ENCODE assay signal across 9 cellular contexts in genomic region chr7:923108-924041, GRCh38. TPM values are rescaled to one million over a fixed set of nuclear protein-coding genes. Genes with fewer than 3 reads are reported as not detected.
DNase-seq lines count a peak whose midpoint lies in the region; ATAC-seq, FAIRE-seq and TF ChIP-seq lines count a peak whose summit lies in the region.
"Had no signal": no experiment of that assay in that cellular context is flagged by ENCODE, and none has a peak within 500 bp of the region (broad histone marks: within the 10 kb centered on the region; RNA-seq: fewer than 3 reads in every experiment).

No MANE protein-coding gene starts in this region.

- intact Hi-C loops in esophagus squamous epithelium (cut with DNase I), result no loop called here
- intact Hi-C loops in posterior cingulate gyrus (cut with DNase I), result no loop called here

- peaks cover 0 to 49% (median 0%) of the 10 kb centered on the region in 3 donors for H3K4me1 ChIP-seq in esophagus squamous epithelium

- POLR2A ChIA-PET in activated CD8-positive, alpha-beta T cell treated with anti-CD3 and anti-CD28 coated beads, Interleukin-2, amount 10 ng/mL, durations not matched to agents 7 days and 5 days (lab: Charles Lee), result interaction anchor here (0.5 to 1.8 kb wide), 8 partner anchors 14 to 308 kb away, joined by 3 to 23 read pairs (median 6); partner anchors contain the start of genes COX19 and GET4

- no peak for FAIRE-seq in H54 (lab: Jason Lieb, UNC)
- FAIRE-seq in urothelium cell line (lab: Jason Lieb, UNC), result peak; percentile 53

- H3K27ac ChIP-seq in esophagus squamous epithelium, result peak overlapping the region; percentile 49 to 84 (median 68)

- CTCF ChIA-PET in activated CD8-positive, alpha-beta T cell treated with anti-CD3 and anti-CD28 coated beads, Interleukin-2, amount 10 ng/mL, durations not matched to agents 7 days and 5 days (lab: Charles Lee), result interaction anchor here (1.0 to 2.6 kb wide), 5 partner anchors 13 to 142 kb away, joined by 3 to 12 read pairs (median 4); no protein-coding TSS in a partner anchor

- no peak for TF ChIP-seq CTCF in GM13977 (IDR thresholded peaks at IDR 0.05; ENCODE audit: extremely low read depth, insufficient read depth, missing control alignments)
- TF ChIP-seq CTCF in NB4 (IDR thresholded peaks at IDR 0.05; ENCODE audit: low read depth, low read length), result no peak
- TF ChIP-seq CTCF in esophagus squamous epithelium (IDR thresholded peaks at IDR 0.05), result no peak

- no peaks in the 10 kb centered on the region for H3K27me3 Mint-ChIP-seq in activated CD8-positive, alpha-beta T cell treated with anti-CD3 and anti-CD28 coated beads, Interleukin-2, amount 10 ng/mL, durations not matched to agents 7 days and 5 days (ENCODE audit: low read depth)
- H3K27me3 Mint-ChIP-seq: brain had no signal

- H3K9me3 Mint-ChIP-seq in activated CD8-positive, alpha-beta T cell treated with anti-CD3 and anti-CD28 coated beads, Interleukin-2, amount 10 ng/mL, durations not matched to agents 7 days and 5 days (ENCODE audit: insufficient read depth), result no peaks in the 10 kb centered on the region
- H3K9me3 Mint-ChIP-seq: brain had no signal

- in situ Hi-C loops in GM13977 (cut with MboI; ENCODE audit: low pct_unique_long_range_greater_than_20kb, low sequenced_read_pairs, unreplicated experiment), result no loop called here

- H3K4me3 ChIP-seq in NB4 (ENCODE audit: low read depth, low read length) (peak overlapping the region; percentile 21), esophagus squamous epithelium (peak overlapping the region in 3 of 4 donors; percentile 22 to 52 (median 30))

- H3K36me3 Mint-ChIP-seq in activated CD8-positive, alpha-beta T cell treated with anti-CD3 and anti-CD28 coated beads, Interleukin-2, amount 10 ng/mL, durations not matched to agents 7 days and 5 days (ENCODE audit: low read depth), result peaks cover 6% of the 10 kb centered on the region
- H3K36me3 Mint-ChIP-seq: brain had no signal

- no CpG with 5 or more reads among the region's 40 CpGs for WGBS in esophagus squamous epithelium, 2 donors

- TF ChIP-seq POLR2A in H54 (IDR thresholded peaks at IDR 0.05; ENCODE audit: low read depth, low read length), result peak; percentile 39; the same call in 1 of the 2 replicates
- TF ChIP-seq POLR2A in NB4 (IDR thresholded peaks at IDR 0.05; ENCODE audit: extremely low read depth, insufficient read length), result peak; percentile 11
- peak in 1 of 4 donors; percentile 33 for TF ChIP-seq POLR2A in esophagus squamous epithelium (IDR thresholded peaks at IDR 0.05)

- DNase-seq in GM13977 (ENCODE audit: low spot score), result peak; percentile 92
- peak; percentile 78 for DNase-seq in H54 (ENCODE audit: insufficient read length, low spot score)
- peak; percentile 97 for DNase-seq in NB4 (ENCODE audit: low read depth)
- DNase-seq in activated CD8-positive, alpha-beta T cell treated with anti-CD3 and anti-CD28 coated beads, Interleukin-2, amount 10 ng/mL, durations not matched to agents 7 days and 5 days, result peak; percentile 97
- DNase-seq in esophagus squamous epithelium (lab: John Stamatoyannopoulos, UW), result peak; percentile 63
- peak; percentile 10 to 89 (median 26) for DNase-seq in posterior cingulate gyrus
- peak; percentile 87 for DNase-seq in urothelium cell line (ENCODE audit: low spot score)
- DNase-seq in NCI-H2196 treated with DMSO at 0.1 percent for 48 hours (lab: John Stamatoyannopoulos, UW; ENCODE audit: unreplicated experiment), result no peak

- no peaks in the 10 kb centered on the region for H3K27me3 ChIP-seq in esophagus squamous epithelium

- peak overlapping the region; percentile 96 for H3K27ac Mint-ChIP-seq in activated CD8-positive, alpha-beta T cell treated with anti-CD3 and anti-CD28 coated beads, Interleukin-2, amount 10 ng/mL, durations not matched to agents 7 days and 5 days
- H3K27ac Mint-ChIP-seq: brain had no signal

- H3K36me3 ChIP-seq in esophagus squamous epithelium, result peaks cover 0 to 5% (median 0%) of the 10 kb centered on the region in 3 donors

- peaks cover 47% of the 10 kb centered on the region for H3K4me1 Mint-ChIP-seq in activated CD8-positive, alpha-beta T cell treated with anti-CD3 and anti-CD28 coated beads, Interleukin-2, amount 10 ng/mL, durations not matched to agents 7 days and 5 days (ENCODE audit: low read depth)
- H3K4me1 Mint-ChIP-seq: brain had no signal

- peak; percentile 83 for ATAC-seq in activated CD8-positive, alpha-beta T cell treated with anti-CD3 and anti-CD28 coated beads, Interleukin-2, amount 10 ng/mL, durations not matched to agents 7 days and 5 days

- H3K4me3 Mint-ChIP-seq in activated CD8-positive, alpha-beta T cell treated with anti-CD3 and anti-CD28 coated beads, Interleukin-2, amount 10 ng/mL, durations not matched to agents 7 days and 5 days, result peak overlapping the region; percentile 83
- H3K4me3 Mint-ChIP-seq: brain had no signal

- no peaks in the 10 kb centered on the region for H3K9me3 ChIP-seq in esophagus squamous epithelium

RNA-seq across cellular contexts. Expression of gene ADAP1, which starts 31.1 kb away (rescaled TPM):
- total RNA-seq in activated CD8-positive, alpha-beta T cell treated with anti-CD3 and anti-CD28 coated beads, Interleukin-2, amount 10 ng/mL, durations not matched to agents 7 days and 5 days, result 10 to 100 TPM; 24.2 to 28.6 TPM
- total RNA-seq in esophagus squamous epithelium, result 10 to 100 TPM in 2 of 4 donors, 1 to 10 TPM in 2; 6.0 to 13.7 (median 9.9) TPM

RNA-seq across cellular contexts. Expression of gene GET4, which starts 47.0 kb away (rescaled TPM):
- 10 to 100 TPM; 32.2 to 38.3 TPM for total RNA-seq in activated CD8-positive, alpha-beta T cell treated with anti-CD3 and anti-CD28 coated beads, Interleukin-2, amount 10 ng/mL, durations not matched to agents 7 days and 5 days
- total RNA-seq in esophagus squamous epithelium, result 10 to 100 TPM; 22.3 to 29.6 (median 27.8) TPM

RNA-seq across cellular contexts. Expression of gene COX19, which starts 52.0 kb away (rescaled TPM):
- 10 to 100 TPM; 16.8 to 18.2 TPM for total RNA-seq in activated CD8-positive, alpha-beta T cell treated with anti-CD3 and anti-CD28 coated beads, Interleukin-2, amount 10 ng/mL, durations not matched to agents 7 days and 5 days
- 10 to 100 TPM in 1 of 4 donors, 1 to 10 TPM in 3; 4.0 to 13.0 (median 6.9) TPM for total RNA-seq in esophagus squamous epithelium

RNA-seq across cellular contexts. Expression of gene CYP2W1, which starts 59.6 kb away (rescaled TPM):
- total RNA-seq in activated CD8-positive, alpha-beta T cell treated with anti-CD3 and anti-CD28 coated beads, Interleukin-2, amount 10 ng/mL, durations not matched to agents 7 days and 5 days, result not detected
- total RNA-seq in esophagus squamous epithelium, result under 1 TPM in 1 of 4 donors, not detected in 3; 0.76 TPM
